Comparison of ENCODE assay signal across 1 cellular context in the genomic region with DNA sequence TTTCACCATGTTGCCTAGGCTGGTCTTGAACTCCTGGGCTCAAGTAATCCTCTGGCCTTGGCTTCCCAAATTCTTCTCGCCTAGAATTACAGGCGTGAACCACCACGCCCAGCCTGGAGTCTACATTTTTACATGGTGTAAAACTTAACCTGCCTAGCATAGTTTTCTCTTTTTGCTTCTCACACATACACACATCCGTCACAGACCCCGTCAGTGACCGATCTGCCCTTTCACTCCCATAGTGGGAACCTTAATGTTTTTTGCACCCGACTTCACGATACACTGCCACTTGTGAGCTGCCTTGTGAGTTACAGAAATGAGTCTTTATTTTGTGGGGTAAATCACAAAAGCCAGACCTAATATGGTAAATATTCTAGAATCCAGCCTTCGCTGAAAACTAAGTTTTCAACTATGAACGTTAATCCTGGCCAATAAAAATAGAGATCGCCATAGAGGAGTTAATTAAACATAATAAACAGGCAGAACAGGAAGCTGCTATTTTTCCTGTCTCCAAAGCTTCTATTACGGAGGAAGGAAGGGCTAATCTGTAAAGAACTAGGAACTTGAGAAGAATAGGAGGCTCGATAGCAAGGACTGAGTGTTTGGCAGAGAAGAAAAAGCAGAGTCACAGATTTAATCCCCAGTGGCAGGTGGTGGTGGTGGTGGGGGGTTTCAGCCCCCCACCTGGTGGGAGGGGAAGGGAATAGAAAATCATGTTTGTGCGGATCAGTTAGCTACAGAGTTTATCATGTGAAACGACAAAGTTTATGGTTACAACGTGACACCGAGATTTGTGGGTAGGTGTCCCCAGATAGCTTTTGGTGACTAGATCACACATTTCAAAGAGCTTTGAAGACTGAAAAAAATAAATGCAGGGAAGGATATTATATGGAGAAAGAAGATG.
TF ChIP-seq lines count a peak whose summit lies in the region.

No MANE protein-coding gene starts in this region.

TF ChIP-seq in HepG2, 621 proteins besides CTCF, POLR2A, EP300 and RAD21:
- TF ChIP-seq, protein P1, sequence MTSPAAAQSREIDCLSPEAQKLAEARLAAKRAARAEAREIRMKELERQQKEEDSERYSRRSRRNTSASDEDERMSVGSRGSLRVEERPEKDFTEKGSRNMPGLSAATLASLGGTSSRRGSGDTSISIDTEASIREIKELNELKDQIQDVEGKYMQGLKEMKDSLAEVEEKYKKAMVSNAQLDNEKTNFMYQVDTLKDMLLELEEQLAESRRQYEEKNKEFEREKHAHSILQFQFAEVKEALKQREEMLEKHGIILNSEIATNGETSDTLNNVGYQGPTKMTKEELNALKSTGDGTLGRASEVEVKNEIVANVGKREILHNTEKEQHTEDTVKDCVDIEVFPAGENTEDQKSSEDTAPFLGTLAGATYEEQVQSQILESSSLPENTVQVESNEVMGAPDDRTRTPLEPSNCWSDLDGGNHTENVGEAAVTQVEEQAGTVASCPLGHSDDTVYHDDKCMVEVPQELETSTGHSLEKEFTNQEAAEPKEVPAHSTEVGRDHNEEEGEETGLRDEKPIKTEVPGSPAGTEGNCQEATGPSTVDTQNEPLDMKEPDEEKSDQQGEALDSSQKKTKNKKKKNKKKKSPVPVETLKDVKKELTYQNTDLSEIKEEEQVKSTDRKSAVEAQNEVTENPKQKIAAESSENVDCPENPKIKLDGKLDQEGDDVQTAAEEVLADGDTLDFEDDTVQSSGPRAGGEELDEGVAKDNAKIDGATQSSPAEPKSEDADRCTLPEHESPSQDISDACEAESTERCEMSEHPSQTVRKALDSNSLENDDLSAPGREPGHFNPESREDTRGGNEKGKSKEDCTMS (CRISPR knock-in tag; conservative IDR thresholded peaks at IDR 0.05), result no peak
- TF ChIP-seq ZNF703 (CRISPR knock-in tag; IDR thresholded peaks at IDR 0.05; ENCODE audit: borderline replicate concordance) (no peak), POLR2AphosphoS2 (IDR thresholded peaks at IDR 0.05; ENCODE audit: low read depth, low read length) (no peak), SMC3 (IDR thresholded peaks at IDR 0.05; ENCODE audit: low read length) (no peak), ZNF451 (CRISPR knock-in tag; IDR thresholded peaks at IDR 0.05) (no peak), SOX6 (IDR thresholded peaks at IDR 0.05) (no peak), SOX6 (CRISPR knock-in tag; IDR thresholded peaks at IDR 0.05) (no peak), YEATS4 (CRISPR knock-in tag; IDR thresholded peaks at IDR 0.05; ENCODE audit: borderline replicate concordance) (no peak), THYN1 (CRISPR knock-in tag; IDR thresholded peaks at IDR 0.05; ENCODE audit: borderline replicate concordance, low read depth) (no peak), SOX5 (CRISPR knock-in tag; IDR thresholded peaks at IDR 0.05; ENCODE audit: borderline replicate concordance) (no peak), HMGA1 (CRISPR knock-in tag; conservative IDR thresholded peaks at IDR 0.05) (no peak), ZBTB3 (CRISPR knock-in tag; IDR thresholded peaks at IDR 0.05; ENCODE audit: borderline replicate concordance, low read depth) (no peak), ZNF205 (CRISPR knock-in tag; IDR thresholded peaks at IDR 0.05) (no peak)
- TF ChIP-seq, protein P2, sequence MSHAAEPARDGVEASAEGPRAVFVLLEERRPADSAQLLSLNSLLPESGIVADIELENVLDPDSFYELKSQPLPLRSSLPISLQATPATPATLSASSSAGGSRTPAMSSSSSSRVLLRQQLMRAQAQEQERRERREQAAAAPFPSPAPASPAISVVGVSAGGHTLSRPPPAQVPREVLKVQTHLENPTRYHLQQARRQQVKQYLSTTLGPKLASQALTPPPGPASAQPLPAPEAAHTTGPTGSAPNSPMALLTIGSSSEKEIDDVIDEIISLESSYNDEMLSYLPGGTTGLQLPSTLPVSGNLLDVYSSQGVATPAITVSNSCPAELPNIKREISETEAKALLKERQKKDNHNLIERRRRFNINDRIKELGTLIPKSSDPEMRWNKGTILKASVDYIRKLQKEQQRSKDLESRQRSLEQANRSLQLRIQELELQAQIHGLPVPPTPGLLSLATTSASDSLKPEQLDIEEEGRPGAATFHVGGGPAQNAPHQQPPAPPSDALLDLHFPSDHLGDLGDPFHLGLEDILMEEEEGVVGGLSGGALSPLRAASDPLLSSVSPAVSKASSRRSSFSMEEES (CRISPR knock-in tag; IDR thresholded peaks at IDR 0.05), result no peak
- TF ChIP-seq, protein P3, sequence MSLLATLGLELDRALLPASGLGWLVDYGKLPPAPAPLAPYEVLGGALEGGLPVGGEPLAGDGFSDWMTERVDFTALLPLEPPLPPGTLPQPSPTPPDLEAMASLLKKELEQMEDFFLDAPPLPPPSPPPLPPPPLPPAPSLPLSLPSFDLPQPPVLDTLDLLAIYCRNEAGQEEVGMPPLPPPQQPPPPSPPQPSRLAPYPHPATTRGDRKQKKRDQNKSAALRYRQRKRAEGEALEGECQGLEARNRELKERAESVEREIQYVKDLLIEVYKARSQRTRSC (CRISPR knock-in tag; IDR thresholded peaks at IDR 0.05; ENCODE audit: low read depth), result no peak
- TF ChIP-seq, protein P4, sequence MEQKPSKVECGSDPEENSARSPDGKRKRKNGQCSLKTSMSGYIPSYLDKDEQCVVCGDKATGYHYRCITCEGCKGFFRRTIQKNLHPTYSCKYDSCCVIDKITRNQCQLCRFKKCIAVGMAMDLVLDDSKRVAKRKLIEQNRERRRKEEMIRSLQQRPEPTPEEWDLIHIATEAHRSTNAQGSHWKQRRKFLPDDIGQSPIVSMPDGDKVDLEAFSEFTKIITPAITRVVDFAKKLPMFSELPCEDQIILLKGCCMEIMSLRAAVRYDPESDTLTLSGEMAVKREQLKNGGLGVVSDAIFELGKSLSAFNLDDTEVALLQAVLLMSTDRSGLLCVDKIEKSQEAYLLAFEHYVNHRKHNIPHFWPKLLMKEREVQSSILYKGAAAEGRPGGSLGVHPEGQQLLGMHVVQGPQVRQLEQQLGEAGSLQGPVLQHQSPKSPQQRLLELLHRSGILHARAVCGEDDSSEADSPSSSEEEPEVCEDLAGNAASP (CRISPR knock-in tag; IDR thresholded peaks at IDR 0.05; ENCODE audit: borderline replicate concordance), result no peak
- TF ChIP-seq, protein P5, sequence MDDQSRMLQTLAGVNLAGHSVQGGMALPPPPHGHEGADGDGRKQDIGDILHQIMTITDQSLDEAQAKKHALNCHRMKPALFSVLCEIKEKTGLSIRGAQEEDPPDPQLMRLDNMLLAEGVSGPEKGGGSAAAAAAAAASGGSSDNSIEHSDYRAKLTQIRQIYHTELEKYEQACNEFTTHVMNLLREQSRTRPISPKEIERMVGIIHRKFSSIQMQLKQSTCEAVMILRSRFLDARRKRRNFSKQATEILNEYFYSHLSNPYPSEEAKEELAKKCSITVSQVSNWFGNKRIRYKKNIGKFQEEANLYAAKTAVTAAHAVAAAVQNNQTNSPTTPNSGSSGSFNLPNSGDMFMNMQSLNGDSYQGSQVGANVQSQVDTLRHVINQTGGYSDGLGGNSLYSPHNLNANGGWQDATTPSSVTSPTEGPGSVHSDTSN (CRISPR knock-in tag; IDR thresholded peaks at IDR 0.05; ENCODE audit: borderline replicate concordance), result no peak
- TF ChIP-seq, protein P6, sequence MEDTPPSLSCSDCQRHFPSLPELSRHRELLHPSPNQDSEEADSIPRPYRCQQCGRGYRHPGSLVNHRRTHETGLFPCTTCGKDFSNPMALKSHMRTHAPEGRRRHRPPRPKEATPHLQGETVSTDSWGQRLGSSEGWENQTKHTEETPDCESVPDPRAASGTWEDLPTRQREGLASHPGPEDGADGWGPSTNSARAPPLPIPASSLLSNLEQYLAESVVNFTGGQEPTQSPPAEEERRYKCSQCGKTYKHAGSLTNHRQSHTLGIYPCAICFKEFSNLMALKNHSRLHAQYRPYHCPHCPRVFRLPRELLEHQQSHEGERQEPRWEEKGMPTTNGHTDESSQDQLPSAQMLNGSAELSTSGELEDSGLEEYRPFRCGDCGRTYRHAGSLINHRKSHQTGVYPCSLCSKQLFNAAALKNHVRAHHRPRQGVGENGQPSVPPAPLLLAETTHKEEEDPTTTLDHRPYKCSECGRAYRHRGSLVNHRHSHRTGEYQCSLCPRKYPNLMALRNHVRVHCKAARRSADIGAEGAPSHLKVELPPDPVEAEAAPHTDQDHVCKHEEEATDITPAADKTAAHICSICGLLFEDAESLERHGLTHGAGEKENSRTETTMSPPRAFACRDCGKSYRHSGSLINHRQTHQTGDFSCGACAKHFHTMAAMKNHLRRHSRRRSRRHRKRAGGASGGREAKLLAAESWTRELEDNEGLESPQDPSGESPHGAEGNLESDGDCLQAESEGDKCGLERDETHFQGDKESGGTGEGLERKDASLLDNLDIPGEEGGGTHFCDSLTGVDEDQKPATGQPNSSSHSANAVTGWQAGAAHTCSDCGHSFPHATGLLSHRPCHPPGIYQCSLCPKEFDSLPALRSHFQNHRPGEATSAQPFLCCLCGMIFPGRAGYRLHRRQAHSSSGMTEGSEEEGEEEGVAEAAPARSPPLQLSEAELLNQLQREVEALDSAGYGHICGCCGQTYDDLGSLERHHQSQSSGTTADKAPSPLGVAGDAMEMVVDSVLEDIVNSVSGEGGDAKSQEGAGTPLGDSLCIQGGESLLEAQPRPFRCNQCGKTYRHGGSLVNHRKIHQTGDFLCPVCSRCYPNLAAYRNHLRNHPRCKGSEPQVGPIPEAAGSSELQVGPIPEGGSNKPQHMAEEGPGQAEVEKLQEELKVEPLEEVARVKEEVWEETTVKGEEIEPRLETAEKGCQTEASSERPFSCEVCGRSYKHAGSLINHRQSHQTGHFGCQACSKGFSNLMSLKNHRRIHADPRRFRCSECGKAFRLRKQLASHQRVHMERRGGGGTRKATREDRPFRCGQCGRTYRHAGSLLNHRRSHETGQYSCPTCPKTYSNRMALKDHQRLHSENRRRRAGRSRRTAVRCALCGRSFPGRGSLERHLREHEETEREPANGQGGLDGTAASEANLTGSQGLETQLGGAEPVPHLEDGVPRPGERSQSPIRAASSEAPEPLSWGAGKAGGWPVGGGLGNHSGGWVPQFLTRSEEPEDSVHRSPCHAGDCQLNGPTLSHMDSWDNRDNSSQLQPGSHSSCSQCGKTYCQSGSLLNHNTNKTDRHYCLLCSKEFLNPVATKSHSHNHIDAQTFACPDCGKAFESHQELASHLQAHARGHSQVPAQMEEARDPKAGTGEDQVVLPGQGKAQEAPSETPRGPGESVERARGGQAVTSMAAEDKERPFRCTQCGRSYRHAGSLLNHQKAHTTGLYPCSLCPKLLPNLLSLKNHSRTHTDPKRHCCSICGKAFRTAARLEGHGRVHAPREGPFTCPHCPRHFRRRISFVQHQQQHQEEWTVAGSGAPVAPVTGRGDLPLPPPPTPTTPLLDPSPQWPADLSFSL (CRISPR knock-in tag; IDR thresholded peaks at IDR 0.05), result no peak
TF ChIP-seq in HepG2: peak in this region for 0.
